ENCODE assay signal across 9 cellular contexts in the genomic region with DNA sequence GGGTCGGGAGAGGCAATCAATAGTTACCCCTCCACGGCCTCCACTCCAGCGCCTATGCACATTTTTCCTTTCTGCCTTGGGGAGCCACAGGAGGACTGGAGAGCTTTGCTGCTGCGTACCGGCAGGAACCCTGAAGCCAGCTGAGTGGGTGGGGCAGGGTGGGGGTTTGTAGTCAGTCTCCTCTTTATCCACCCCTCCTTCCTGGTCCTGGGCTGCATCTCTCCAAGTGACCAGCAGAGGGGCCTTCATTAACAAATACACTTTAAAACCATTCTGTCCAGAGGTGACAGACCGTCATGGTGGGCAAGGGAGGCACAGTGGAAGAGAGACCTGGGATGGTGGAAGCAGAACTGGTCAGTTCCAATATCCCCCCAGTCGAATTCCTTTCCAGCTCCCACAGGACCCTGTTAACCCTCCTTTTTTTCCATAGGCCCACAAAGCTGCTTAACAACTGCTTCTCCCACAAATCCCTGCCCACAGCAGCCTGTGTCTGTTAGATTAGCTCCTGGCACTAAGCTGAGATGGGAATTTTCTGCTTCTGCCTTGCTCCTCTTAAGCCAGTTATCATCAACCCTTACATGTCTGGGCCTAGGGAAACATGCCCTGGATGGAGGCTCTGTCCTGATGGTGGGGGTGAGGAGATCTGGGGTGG. TPM values are rescaled to one million over a fixed set of nuclear protein-coding genes. Genes with fewer than 3 reads are reported as not detected.
A peak's percentile ranks its signal among the peaks of the same experiment; 100 is the strongest.
DNase-seq lines count a peak whose midpoint lies in the region; ATAC-seq, FAIRE-seq and TF ChIP-seq lines count a peak whose summit lies in the region.
"Had no signal": no experiment of that assay in that cellular context is flagged by ENCODE, and none has a peak within 500 bp of the region (broad histone marks: within the 10 kb centered on the region; RNA-seq: fewer than 3 reads in every experiment).

No MANE protein-coding gene starts in this region.

- H3K27ac ChIP-seq in PC-9 = no peak overlapping the region

- no peaks in the 10 kb centered on the region for H3K9me2 ChIP-seq in PC-9 (ENCODE audit: insufficient read depth)

- H4K20me1 ChIP-seq in PC-9 (ENCODE audit: insufficient read depth) = no peaks in the 10 kb centered on the region

- no peak overlapping the region for H3K4me3 ChIP-seq in PC-9
- no peak overlapping the region for H3K4me3 ChIP-seq in bronchial epithelial cell (ENCODE audit: low read depth, low read length)

- peak; percentile 20 to 36 for DNase-seq in activated T-cell treated with anti-CD3 and anti-CD28 coated beads, Interleukin-2, amount 50 U/mL, for 72 hours
- no peak for DNase-seq in activated T-cell treated with anti-CD3 and anti-CD28 coated beads, Interleukin-2, amount 50 U/mL, for 4 hours
- peak in 60 of 76 experiments; percentile 8 to 81 (median 50) for DNase-seq in HUDEP-2 (lab: John Stamatoyannopoulos, UW; ENCODE audit: unreplicated experiment in 76 of 76)
- DNase-seq in PC-9 = peak; percentile 63 to 73
- peak; percentile 69 for DNase-seq in bronchial epithelial cell (ENCODE audit: low read depth)
- DNase-seq in kidney tubule cell (ENCODE audit: low spot score) = peak; percentile 77
- peak; percentile 21 for DNase-seq in stromal cell of bone marrow (ENCODE audit: low read depth)
- DNase-seq in activated CD8-positive, alpha-beta memory T cell treated with anti-CD3 and anti-CD28 coated beads for 24 hours = no peak

- H2AFZ ChIP-seq in PC-9 = no peak overlapping the region

- BruUV-seq in PC-9 (replicated peaks; lab: Mats Ljungman, UMichigan) = no TSS peak

- H3K36me3 Mint-ChIP-seq in activated T-cell treated with anti-CD3 and anti-CD28 coated beads, Interleukin-2, amount 50 U/mL, for 72 hours (ENCODE audit: insufficient read depth in 2 of 2) = no peaks in the 10 kb centered on the region
- no peaks in the 10 kb centered on the region for H3K36me3 Mint-ChIP-seq in activated T-cell treated with anti-CD3 and anti-CD28 coated beads, Interleukin-2, amount 50 U/mL, for 4 hours (ENCODE audit: insufficient read depth)

- intact Hi-C loops in PC-9 (cut with micrococcal nuclease; ENCODE audit: unreplicated experiment) = loop anchor here (1.0 kb wide), 1 partner anchor 52 kb away; no protein-coding TSS in a partner anchor

- FAIRE-seq in bronchial epithelial cell (lab: Jason Lieb, UNC) = no peak
- FAIRE-seq: colon had no signal

- H3F3A ChIP-seq in PC-9 (ENCODE audit: insufficient read depth, low read depth) = peaks cover 8% of the 10 kb centered on the region; the same call in 1 of the 2 replicates

- H3K36me3 ChIP-seq in PC-9 (ENCODE audit: low read depth) (no peaks in the 10 kb centered on the region), bronchial epithelial cell (ENCODE audit: control insufficient read depth, insufficient read depth, low read length) (no peaks in the 10 kb centered on the region)

- no peaks in the 10 kb centered on the region for H3K9me3 ChIP-seq in PC-9 (ENCODE audit: insufficient read depth, low read depth)

- peaks cover 24% of the 10 kb centered on the region for H3K27me3 ChIP-seq in PC-9 (ENCODE audit: insufficient read depth, low read depth)
- H3K27me3 ChIP-seq in bronchial epithelial cell (ENCODE audit: control insufficient read depth, insufficient read depth, low read length) = peaks cover 5% of the 10 kb centered on the region

- H3K9me3 Mint-ChIP-seq in activated T-cell treated with anti-CD3 and anti-CD28 coated beads, Interleukin-2, amount 50 U/mL, for 72 hours = no peaks in the 10 kb centered on the region
- no peaks in the 10 kb centered on the region for H3K9me3 Mint-ChIP-seq in activated T-cell treated with anti-CD3 and anti-CD28 coated beads, Interleukin-2, amount 50 U/mL, for 4 hours

- peak in 1 of 2 donors; percentile 44 for ATAC-seq in activated T-cell treated with anti-CD3 and anti-CD28 coated beads, Interleukin-2, amount 50 U/mL, for 72 hours (replicated peaks in 1 of 2)
- no peak for ATAC-seq in activated T-cell treated with anti-CD3 and anti-CD28 coated beads, Interleukin-2, amount 50 U/mL, for 4 hours

- peaks cover 9% of the 10 kb centered on the region; the same call in 1 of the 2 replicates for H3K4me1 ChIP-seq in PC-9 (replicated peaks; ENCODE audit: insufficient read depth)

- TF ChIP-seq CTCF in PC-9 (conservative IDR thresholded peaks at IDR 0.05) (peak; percentile 78), bronchial epithelial cell (IDR thresholded peaks at IDR 0.05; ENCODE audit: insufficient read depth, low read length, severe bottlenecking) (peak; percentile 63)

- peaks cover 33% of the 10 kb centered on the region for H3K27me3 Mint-ChIP-seq in activated T-cell treated with anti-CD3 and anti-CD28 coated beads, Interleukin-2, amount 50 U/mL, for 72 hours (ENCODE audit: low read depth)
- H3K27me3 Mint-ChIP-seq in activated T-cell treated with anti-CD3 and anti-CD28 coated beads, Interleukin-2, amount 50 U/mL, for 4 hours (ENCODE audit: low read depth) = peaks cover 44% of the 10 kb centered on the region

- H3K4me3 Mint-ChIP-seq in activated T-cell treated with anti-CD3 and anti-CD28 coated beads, Interleukin-2, amount 50 U/mL, for 72 hours = no peak overlapping the region
- H3K4me3 Mint-ChIP-seq in activated T-cell treated with anti-CD3 and anti-CD28 coated beads, Interleukin-2, amount 50 U/mL, for 4 hours = no peak overlapping the region

- peak overlapping the region; percentile 47; the same call in 1 of the 2 replicates for H3K4me2 ChIP-seq in PC-9

- CTCF ChIA-PET in PC-9 (lab: Charles Lee) = interaction anchor here (0.6 to 1.0 kb wide), 7 partner anchors 11 to 476 kb away, joined by 4 to 9 read pairs (median 5); a partner anchor contains a TSS

- peaks cover 14% of the 10 kb centered on the region for H3K4me1 Mint-ChIP-seq in activated T-cell treated with anti-CD3 and anti-CD28 coated beads, Interleukin-2, amount 50 U/mL, for 72 hours (ENCODE audit: low read depth)
- H3K4me1 Mint-ChIP-seq in activated T-cell treated with anti-CD3 and anti-CD28 coated beads, Interleukin-2, amount 50 U/mL, for 4 hours (ENCODE audit: low read depth) = peaks cover 7% of the 10 kb centered on the region

- H3K79me2 ChIP-seq in PC-9 (ENCODE audit: low read depth) = no peaks in the 10 kb centered on the region

- H3K27ac Mint-ChIP-seq in activated T-cell treated with anti-CD3 and anti-CD28 coated beads, Interleukin-2, amount 50 U/mL, for 72 hours = no peak overlapping the region

- POLR2A ChIA-PET in PC-9 (lab: Charles Lee; ENCODE audit: unreplicated experiment) = no interaction called here

RNA-seq across cellular contexts. Expression of a gene that starts 3.9 kb away (rescaled TPM):
- under 1 TPM; 0.09 to 0.24 TPM for total RNA-seq in activated T-cell treated with anti-CD3 and anti-CD28 coated beads, Interleukin-2, amount 50 U/mL, for 72 hours
- total RNA-seq in activated T-cell treated with anti-CD3 and anti-CD28 coated beads, Interleukin-2, amount 50 U/mL, for 4 hours = under 1 TPM in 1 of 3 donors, not detected in 2; 0.38 TPM
- total RNA-seq in PC-9 (2021) (0.11 TPM in 1 of 2 replicates, not detected in the other), bronchial epithelial cell (under 0.01 and 0.13 TPM in 2 replicates)

RNA-seq across cellular contexts. Expression of a gene that starts 23.6 kb away (rescaled TPM):
- 10 to 100 TPM; 31.9 to 34.1 TPM for total RNA-seq in activated T-cell treated with anti-CD3 and anti-CD28 coated beads, Interleukin-2, amount 50 U/mL, for 72 hours
- 10 to 100 TPM; 20.1 to 26.2 (median 21.1) TPM for total RNA-seq in activated T-cell treated with anti-CD3 and anti-CD28 coated beads, Interleukin-2, amount 50 U/mL, for 4 hours
- total RNA-seq in PC-9 (2021) = 34.9 and 35.5 TPM in 2 replicates
- 12.4 TPM in 2 replicates for total RNA-seq in bronchial epithelial cell

RNA-seq across cellular contexts. Expression of a gene that starts 23.6 kb away (rescaled TPM):
- total RNA-seq in activated T-cell treated with anti-CD3 and anti-CD28 coated beads, Interleukin-2, amount 50 U/mL, for 72 hours = 10 to 100 TPM; 19.3 to 26.7 TPM
- 10 to 100 TPM in 1 of 3 donors, 1 to 10 TPM in 2; 9.7 to 13.2 (median 9.7) TPM for total RNA-seq in activated T-cell treated with anti-CD3 and anti-CD28 coated beads, Interleukin-2, amount 50 U/mL, for 4 hours
- total RNA-seq in PC-9 (2021) (18.4 and 22.5 TPM in 2 replicates), bronchial epithelial cell (13.7 and 44.8 TPM in 2 replicates)

RNA-seq across cellular contexts. Expression of a gene that starts 37.8 kb away (rescaled TPM):
- 10 to 100 TPM; 21.0 to 21.1 TPM for total RNA-seq in activated T-cell treated with anti-CD3 and anti-CD28 coated beads, Interleukin-2, amount 50 U/mL, for 72 hours
- total RNA-seq in activated T-cell treated with anti-CD3 and anti-CD28 coated beads, Interleukin-2, amount 50 U/mL, for 4 hours = 10 to 100 TPM; 22.0 to 24.7 (median 23.0) TPM
- 6.7 and 9.3 TPM in 2 replicates for total RNA-seq in PC-9 (2021)
- 1.3 and 2.3 TPM in 2 replicates for total RNA-seq in bronchial epithelial cell

RNA-seq across cellular contexts. Expression of a gene that starts 40.3 kb away (rescaled TPM):
- total RNA-seq in activated T-cell treated with anti-CD3 and anti-CD28 coated beads, Interleukin-2, amount 50 U/mL, for 72 hours = 1 to 10 TPM in 1 of 2 donors, under 1 TPM in 1; 0.76 to 1.1 TPM
- total RNA-seq in activated T-cell treated with anti-CD3 and anti-CD28 coated beads, Interleukin-2, amount 50 U/mL, for 4 hours = under 1 TPM in 2 of 3 donors, not detected in 1; 0.18 to 0.43 TPM
- total RNA-seq in PC-9 (2021) (0.73 TPM in 1 of 2 replicates, not detected in the other), bronchial epithelial cell (0.13 TPM in 1 of 2 replicates, not detected in the other)

Comparison
In these comparisons a context has a peak if more than half of its experiments do, and no peak if none do; other contexts are left out.
1. DNase-seq: peak in activated T-cell treated with anti-CD3 and anti-CD28 coated beads, Interleukin-2, amount 50 U/mL, for 72 hours (2 of 2), HUDEP-2 (60 of 76), PC-9 (2 of 2), bronchial epithelial cell (single experiment), kidney tubule cell (single experiment) and stromal cell of bone marrow (single experiment); none in activated T-cell treated with anti-CD3 and anti-CD28 coated beads, Interleukin-2, amount 50 U/mL, for 4 hours (single experiment) and activated CD8-positive, alpha-beta memory T cell treated with anti-CD3 and anti-CD28 coated beads for 24 hours (single experiment).